1 cellular context compared by ENCODE assay signal in the genomic region with DNA sequence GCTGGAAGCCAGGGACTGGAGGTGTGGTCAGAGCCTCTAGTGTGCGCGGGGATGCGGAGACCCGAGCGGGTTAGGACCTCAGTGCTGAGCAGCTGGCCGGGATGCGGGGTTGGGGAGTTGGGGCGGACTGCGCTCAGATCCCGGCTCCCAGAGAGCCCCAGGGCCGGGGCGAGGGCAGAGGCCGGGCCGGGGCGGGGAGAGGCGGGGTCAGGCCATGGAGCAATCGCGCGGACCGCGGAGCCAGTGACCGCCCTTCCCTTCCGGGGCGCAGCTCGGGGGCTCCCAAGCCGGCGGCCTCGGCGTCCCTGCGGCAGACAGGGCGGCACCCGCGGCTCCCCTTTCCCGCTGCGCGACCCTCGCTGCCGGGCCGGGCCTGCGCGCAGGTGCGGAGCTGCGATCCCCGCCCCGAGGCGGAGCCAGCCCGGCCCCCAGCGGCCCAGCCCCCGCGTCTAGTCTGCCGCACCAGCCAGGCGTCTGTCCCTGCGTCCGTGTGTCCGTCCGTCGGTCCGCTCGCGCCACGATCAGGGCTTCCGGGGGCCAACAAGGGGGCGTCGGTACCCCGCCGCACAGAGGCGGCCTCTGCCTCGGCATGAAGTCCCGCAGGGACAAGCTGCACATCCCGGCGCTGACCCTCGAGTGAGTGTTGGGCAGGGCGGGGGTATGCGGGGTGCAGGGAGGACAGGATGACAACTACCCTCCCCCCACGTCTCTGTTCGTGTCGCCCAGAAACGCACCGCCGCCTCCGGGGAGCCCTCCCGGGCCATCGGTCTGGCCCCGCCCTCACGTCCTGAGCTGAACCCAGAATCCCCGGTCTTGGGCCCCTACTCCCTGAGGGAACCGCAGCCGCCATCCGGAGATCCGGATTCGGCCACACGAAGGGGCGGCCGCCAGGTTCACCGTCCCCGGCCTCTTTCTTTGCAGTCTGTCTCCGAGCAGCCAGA.
A peak's percentile ranks its signal among the peaks of the same experiment; 100 is the strongest.
TF ChIP-seq lines count a peak whose summit lies in the region.

No MANE protein-coding gene starts in this region.

TF ChIP-seq in K562, 482 proteins besides CTCF, POLR2A, EP300 and RAD21 (continued from another document and continues in another):
- TF ChIP-seq, protein P1, sequence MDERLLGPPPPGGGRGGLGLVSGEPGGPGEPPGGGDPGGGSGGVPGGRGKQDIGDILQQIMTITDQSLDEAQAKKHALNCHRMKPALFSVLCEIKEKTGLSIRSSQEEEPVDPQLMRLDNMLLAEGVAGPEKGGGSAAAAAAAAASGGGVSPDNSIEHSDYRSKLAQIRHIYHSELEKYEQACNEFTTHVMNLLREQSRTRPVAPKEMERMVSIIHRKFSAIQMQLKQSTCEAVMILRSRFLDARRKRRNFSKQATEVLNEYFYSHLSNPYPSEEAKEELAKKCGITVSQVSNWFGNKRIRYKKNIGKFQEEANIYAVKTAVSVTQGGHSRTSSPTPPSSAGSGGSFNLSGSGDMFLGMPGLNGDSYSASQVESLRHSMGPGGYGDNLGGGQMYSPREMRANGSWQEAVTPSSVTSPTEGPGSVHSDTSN (CRISPR knock-in tag; IDR thresholded peaks at IDR 0.05; ENCODE audit: low read depth) = no peak
- TF ChIP-seq, protein P1 (tag; conservative IDR thresholded peaks at IDR 0.05; ENCODE audit: low read depth) = no peak
- TF ChIP-seq, protein P2, sequence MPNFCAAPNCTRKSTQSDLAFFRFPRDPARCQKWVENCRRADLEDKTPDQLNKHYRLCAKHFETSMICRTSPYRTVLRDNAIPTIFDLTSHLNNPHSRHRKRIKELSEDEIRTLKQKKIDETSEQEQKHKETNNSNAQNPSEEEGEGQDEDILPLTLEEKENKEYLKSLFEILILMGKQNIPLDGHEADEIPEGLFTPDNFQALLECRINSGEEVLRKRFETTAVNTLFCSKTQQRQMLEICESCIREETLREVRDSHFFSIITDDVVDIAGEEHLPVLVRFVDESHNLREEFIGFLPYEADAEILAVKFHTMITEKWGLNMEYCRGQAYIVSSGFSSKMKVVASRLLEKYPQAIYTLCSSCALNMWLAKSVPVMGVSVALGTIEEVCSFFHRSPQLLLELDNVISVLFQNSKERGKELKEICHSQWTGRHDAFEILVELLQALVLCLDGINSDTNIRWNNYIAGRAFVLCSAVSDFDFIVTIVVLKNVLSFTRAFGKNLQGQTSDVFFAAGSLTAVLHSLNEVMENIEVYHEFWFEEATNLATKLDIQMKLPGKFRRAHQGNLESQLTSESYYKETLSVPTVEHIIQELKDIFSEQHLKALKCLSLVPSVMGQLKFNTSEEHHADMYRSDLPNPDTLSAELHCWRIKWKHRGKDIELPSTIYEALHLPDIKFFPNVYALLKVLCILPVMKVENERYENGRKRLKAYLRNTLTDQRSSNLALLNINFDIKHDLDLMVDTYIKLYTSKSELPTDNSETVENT (CRISPR knock-in tag; IDR thresholded peaks at IDR 0.05) = no peak
- TF ChIP-seq RHOXF2B (CRISPR knock-in tag; conservative IDR thresholded peaks at IDR 0.05) (no peak), JUN (IDR thresholded peaks at IDR 0.05; ENCODE audit: borderline replicate concordance, low read depth, low read length) (no peak), JUN (CRISPR knock-in tag; IDR thresholded peaks at IDR 0.05; ENCODE audit: borderline replicate concordance) (no peak), YY1 (IDR thresholded peaks at IDR 0.05; ENCODE audit: borderline replicate concordance in 1 of 3, control insufficient read depth in 1 of 3, extremely low read depth in 1 of 3, insufficient read depth in 3 of 3, insufficient read length in 1 of 3, insufficient replicate concordance in 2 of 3, low read depth in 1 of 3, low read length in 2 of 3) (peak in 2 of 3 experiments; percentile 6 to 22), ASH1L (IDR thresholded peaks at IDR 0.05; ENCODE audit: borderline replicate concordance, low read depth, partially characterized antibody) (no peak), ZNF3 (CRISPR knock-in tag; IDR thresholded peaks at IDR 0.05) (no peak), SMARCB1 (IDR thresholded peaks at IDR 0.05; ENCODE audit: insufficient read length, low read depth) (no peak), ZSCAN32 (CRISPR knock-in tag; IDR thresholded peaks at IDR 0.05) (no peak), ZNF354B (CRISPR knock-in tag; IDR thresholded peaks at IDR 0.05) (no peak), L3MBTL2 (IDR thresholded peaks at IDR 0.05) (peak; percentile 28; the same call in 1 of the 2 replicates), CC2D1A (IDR thresholded peaks at IDR 0.05) (no peak), ARID2 (IDR thresholded peaks at IDR 0.05) (no peak), MTF1 (CRISPR knock-in tag; IDR thresholded peaks at IDR 0.05; ENCODE audit: borderline replicate concordance) (no peak), SMAD4 (CRISPR knock-in tag; conservative IDR thresholded peaks at IDR 0.05) (peak; percentile 99), KLF16 (IDR thresholded peaks at IDR 0.05) (no peak), ZKSCAN1 (IDR thresholded peaks at IDR 0.05; ENCODE audit: low read depth, low read length) (no peak), HDAC1 (IDR thresholded peaks at IDR 0.05) (peak in 1 of 2 experiments; percentile 40; a peak in 1 of 4 replicates), KAT8 (IDR thresholded peaks at IDR 0.05; ENCODE audit: low read depth) (no peak), NFXL1 (CRISPR knock-in tag; IDR thresholded peaks at IDR 0.05) (no peak), PCBP2 (IDR thresholded peaks at IDR 0.05; ENCODE audit: low read depth, low read length, poor library complexity, severe bottlenecking) (no peak), THRAP3 (IDR thresholded peaks at IDR 0.05; ENCODE audit: borderline replicate concordance) (no peak), ATF1 (CRISPR knock-in tag; IDR thresholded peaks at IDR 0.05) (no peak), ATF1 (tag; IDR thresholded peaks at IDR 0.05) (peak; percentile 31; the same call in 1 of the 2 replicates), PHTF2 (CRISPR knock-in tag; IDR thresholded peaks at IDR 0.05) (no peak)
- TF ChIP-seq, protein P3, sequence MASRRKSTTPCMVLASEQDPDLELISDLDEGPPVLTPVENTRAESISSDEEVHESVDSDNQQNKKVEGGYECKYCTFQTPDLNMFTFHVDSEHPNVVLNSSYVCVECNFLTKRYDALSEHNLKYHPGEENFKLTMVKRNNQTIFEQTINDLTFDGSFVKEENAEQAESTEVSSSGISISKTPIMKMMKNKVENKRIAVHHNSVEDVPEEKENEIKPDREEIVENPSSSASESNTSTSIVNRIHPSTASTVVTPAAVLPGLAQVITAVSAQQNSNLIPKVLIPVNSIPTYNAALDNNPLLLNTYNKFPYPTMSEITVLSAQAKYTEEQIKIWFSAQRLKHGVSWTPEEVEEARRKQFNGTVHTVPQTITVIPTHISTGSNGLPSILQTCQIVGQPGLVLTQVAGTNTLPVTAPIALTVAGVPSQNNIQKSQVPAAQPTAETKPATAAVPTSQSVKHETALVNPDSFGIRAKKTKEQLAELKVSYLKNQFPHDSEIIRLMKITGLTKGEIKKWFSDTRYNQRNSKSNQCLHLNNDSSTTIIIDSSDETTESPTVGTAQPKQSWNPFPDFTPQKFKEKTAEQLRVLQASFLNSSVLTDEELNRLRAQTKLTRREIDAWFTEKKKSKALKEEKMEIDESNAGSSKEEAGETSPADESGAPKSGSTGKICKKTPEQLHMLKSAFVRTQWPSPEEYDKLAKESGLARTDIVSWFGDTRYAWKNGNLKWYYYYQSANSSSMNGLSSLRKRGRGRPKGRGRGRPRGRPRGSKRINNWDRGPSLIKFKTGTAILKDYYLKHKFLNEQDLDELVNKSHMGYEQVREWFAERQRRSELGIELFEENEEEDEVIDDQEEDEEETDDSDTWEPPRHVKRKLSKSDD (conservative IDR thresholded peaks at IDR 0.05; ENCODE audit: low read length) = no peak
- TF ChIP-seq, protein P4, sequence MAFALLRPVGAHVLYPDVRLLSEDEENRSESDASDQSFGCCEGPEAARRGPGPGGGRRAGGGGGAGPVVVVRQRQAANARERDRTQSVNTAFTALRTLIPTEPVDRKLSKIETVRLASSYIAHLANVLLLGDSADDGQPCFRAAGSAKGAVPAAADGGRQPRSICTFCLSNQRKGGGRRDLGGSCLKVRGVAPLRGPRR (CRISPR knock-in tag; IDR thresholded peaks at IDR 0.05) = no peak
- TF ChIP-seq, protein P5, sequence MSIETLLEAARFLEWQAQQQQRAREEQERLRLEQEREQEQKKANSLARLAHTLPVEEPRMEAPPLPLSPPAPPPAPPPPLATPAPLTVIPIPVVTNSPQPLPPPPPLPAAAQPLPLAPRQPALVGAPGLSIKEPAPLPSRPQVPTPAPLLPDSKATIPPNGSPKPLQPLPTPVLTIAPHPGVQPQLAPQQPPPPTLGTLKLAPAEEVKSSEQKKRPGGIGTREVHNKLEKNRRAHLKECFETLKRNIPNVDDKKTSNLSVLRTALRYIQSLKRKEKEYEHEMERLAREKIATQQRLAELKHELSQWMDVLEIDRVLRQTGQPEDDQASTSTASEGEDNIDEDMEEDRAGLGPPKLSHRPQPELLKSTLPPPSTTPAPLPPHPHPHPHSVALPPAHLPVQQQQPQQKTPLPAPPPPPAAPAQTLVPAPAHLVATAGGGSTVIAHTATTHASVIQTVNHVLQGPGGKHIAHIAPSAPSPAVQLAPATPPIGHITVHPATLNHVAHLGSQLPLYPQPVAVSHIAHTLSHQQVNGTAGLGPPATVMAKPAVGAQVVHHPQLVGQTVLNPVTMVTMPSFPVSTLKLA (conservative IDR thresholded peaks at IDR 0.05) = peak in 1 of 2 experiments; percentile 66; a peak in 2 of 4 replicates
- TF ChIP-seq, protein P6, sequence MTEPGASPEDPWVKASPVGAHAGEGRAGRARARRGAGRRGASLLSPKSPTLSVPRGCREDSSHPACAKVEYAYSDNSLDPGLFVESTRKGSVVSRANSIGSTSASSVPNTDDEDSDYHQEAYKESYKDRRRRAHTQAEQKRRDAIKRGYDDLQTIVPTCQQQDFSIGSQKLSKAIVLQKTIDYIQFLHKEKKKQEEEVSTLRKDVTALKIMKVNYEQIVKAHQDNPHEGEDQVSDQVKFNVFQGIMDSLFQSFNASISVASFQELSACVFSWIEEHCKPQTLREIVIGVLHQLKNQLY (CRISPR knock-in tag; conservative IDR thresholded peaks at IDR 0.05) = no peak
- TF ChIP-seq, protein P7, sequence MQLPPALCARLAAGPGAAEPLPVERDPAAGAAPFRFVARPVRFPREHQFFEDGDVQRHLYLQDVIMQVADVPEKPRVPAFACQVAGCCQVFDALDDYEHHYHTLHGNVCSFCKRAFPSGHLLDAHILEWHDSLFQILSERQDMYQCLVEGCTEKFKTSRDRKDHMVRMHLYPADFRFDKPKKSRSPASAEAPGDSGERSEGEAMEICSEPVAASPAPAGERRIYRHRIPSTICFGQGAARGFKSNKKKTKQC (CRISPR knock-in tag; IDR thresholded peaks at IDR 0.05) = no peak
- TF ChIP-seq, protein P8, sequence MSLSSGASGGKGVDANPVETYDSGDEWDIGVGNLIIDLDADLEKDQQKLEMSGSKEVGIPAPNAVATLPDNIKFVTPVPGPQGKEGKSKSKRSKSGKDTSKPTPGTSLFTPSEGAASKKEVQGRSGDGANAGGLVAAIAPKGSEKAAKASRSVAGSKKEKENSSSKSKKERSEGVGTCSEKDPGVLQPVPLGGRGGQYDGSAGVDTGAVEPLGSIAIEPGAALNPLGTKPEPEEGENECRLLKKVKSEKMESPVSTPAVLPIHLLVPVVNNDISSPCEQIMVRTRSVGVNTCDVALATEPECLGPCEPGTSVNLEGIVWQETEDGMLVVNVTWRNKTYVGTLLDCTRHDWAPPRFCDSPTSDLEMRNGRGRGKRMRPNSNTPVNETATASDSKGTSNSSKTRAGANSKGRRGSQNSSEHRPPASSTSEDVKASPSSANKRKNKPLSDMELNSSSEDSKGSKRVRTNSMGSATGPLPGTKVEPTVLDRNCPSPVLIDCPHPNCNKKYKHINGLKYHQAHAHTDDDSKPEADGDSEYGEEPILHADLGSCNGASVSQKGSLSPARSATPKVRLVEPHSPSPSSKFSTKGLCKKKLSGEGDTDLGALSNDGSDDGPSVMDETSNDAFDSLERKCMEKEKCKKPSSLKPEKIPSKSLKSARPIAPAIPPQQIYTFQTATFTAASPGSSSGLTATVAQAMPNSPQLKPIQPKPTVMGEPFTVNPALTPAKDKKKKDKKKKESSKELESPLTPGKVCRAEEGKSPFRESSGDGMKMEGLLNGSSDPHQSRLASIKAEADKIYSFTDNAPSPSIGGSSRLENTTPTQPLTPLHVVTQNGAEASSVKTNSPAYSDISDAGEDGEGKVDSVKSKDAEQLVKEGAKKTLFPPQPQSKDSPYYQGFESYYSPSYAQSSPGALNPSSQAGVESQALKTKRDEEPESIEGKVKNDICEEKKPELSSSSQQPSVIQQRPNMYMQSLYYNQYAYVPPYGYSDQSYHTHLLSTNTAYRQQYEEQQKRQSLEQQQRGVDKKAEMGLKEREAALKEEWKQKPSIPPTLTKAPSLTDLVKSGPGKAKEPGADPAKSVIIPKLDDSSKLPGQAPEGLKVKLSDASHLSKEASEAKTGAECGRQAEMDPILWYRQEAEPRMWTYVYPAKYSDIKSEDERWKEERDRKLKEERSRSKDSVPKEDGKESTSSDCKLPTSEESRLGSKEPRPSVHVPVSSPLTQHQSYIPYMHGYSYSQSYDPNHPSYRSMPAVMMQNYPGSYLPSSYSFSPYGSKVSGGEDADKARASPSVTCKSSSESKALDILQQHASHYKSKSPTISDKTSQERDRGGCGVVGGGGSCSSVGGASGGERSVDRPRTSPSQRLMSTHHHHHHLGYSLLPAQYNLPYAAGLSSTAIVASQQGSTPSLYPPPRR (CRISPR knock-in tag; IDR thresholded peaks at IDR 0.05; ENCODE audit: borderline replicate concordance) = no peak
- TF ChIP-seq, protein P9, sequence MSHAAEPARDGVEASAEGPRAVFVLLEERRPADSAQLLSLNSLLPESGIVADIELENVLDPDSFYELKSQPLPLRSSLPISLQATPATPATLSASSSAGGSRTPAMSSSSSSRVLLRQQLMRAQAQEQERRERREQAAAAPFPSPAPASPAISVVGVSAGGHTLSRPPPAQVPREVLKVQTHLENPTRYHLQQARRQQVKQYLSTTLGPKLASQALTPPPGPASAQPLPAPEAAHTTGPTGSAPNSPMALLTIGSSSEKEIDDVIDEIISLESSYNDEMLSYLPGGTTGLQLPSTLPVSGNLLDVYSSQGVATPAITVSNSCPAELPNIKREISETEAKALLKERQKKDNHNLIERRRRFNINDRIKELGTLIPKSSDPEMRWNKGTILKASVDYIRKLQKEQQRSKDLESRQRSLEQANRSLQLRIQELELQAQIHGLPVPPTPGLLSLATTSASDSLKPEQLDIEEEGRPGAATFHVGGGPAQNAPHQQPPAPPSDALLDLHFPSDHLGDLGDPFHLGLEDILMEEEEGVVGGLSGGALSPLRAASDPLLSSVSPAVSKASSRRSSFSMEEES (CRISPR knock-in tag; IDR thresholded peaks at IDR 0.05) = no peak
- TF ChIP-seq, protein P10, sequence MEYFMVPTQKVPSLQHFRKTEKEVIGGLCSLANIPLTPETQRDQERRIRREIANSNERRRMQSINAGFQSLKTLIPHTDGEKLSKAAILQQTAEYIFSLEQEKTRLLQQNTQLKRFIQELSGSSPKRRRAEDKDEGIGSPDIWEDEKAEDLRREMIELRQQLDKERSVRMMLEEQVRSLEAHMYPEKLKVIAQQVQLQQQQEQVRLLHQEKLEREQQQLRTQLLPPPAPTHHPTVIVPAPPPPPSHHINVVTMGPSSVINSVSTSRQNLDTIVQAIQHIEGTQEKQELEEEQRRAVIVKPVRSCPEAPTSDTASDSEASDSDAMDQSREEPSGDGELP (CRISPR knock-in tag; IDR thresholded peaks at IDR 0.05; ENCODE audit: borderline replicate concordance) = peak; percentile 59
